Comparison of ENCODE assay signal across 8 cellular contexts in the genomic region with DNA sequence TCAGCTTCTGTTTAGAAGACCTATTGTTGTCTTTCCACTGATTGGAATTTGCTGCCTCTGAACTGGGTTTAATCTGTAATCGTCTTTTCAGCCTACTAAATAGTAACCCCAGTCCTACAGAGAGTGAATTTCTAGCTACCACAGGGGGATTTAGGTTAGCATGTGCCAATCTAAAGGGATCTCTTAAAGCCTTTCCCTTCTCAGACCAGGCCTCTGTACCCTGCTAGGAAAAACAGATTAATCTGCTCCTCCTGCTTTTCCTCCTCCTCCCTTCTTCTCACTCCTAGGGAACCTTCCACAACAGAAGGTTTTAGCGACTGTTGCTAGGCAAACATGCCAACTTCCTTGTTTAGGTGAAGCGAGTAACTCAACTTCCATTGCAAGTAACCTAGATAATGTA. TPM values are rescaled to one million over a fixed set of nuclear protein-coding genes. Genes with fewer than 3 reads are reported as not detected.
DNase-seq lines count a peak whose midpoint lies in the region; ATAC-seq and TF ChIP-seq lines count a peak whose summit lies in the region.

No MANE protein-coding gene starts in this region.

- no peak for TF ChIP-seq CTCF in ascending aorta (IDR thresholded peaks at IDR 0.05)

- H3K27ac ChIP-seq in ascending aorta, result peak overlapping the region; percentile 90 to 94
- peak overlapping the region; percentile 96 for H3K27ac ChIP-seq in stomach smooth muscle (ENCODE audit: low read length)

- H3K4me3 ChIP-seq in ascending aorta (peak overlapping the region in 1 of 2 donors; percentile 88), stomach smooth muscle (ENCODE audit: low read length in 2 of 2) (peak overlapping the region in 1 of 2 donors; percentile 23)

- peak overlapping the region; percentile 66 to 97 for H3K9ac ChIP-seq in stomach smooth muscle (ENCODE audit: low read length in 2 of 2)

- DNase-seq in ELR (ENCODE audit: low read depth), result peak; percentile 41
- DNase-seq in NCI-H2227 treated with DMSO at 0.1 percent for 48 hours (lab: John Stamatoyannopoulos, UW), result peak; percentile 80
- no peak for DNase-seq in ascending aorta (ENCODE audit: low spot score in 2 of 2)
- DNase-seq in inferior parietal cortex (ENCODE audit: extremely low spot score), result peak; percentile 39

- H3K27me3 ChIP-seq in ascending aorta (no peaks in the 10 kb centered on the region), stomach smooth muscle (ENCODE audit: control insufficient read depth in 1 of 2, insufficient read depth in 2 of 2, low read length in 2 of 2) (no peaks in the 10 kb centered on the region)

- H3K4me1 ChIP-seq in ascending aorta, result peaks cover 14 to 18% of the 10 kb centered on the region in 2 donors
- peaks cover 11% of the 10 kb centered on the region for H3K4me1 ChIP-seq in stomach smooth muscle (ENCODE audit: control insufficient read depth, insufficient read depth, low read length)

- ATAC-seq in HG03280 (IDR thresholded peaks at IDR 0.05; ENCODE audit: unreplicated experiment) (no peak), GM19467 (IDR thresholded peaks at IDR 0.05; ENCODE audit: unreplicated experiment) (no peak), GM18858 (IDR thresholded peaks at IDR 0.05; ENCODE audit: unreplicated experiment) (no peak)

- H3K9me3 ChIP-seq in ascending aorta (no peaks in the 10 kb centered on the region), stomach smooth muscle (ENCODE audit: control insufficient read depth in 2 of 2, low read length in 2 of 2) (no peaks in the 10 kb centered on the region)

- H3K36me3 ChIP-seq in ascending aorta (no peaks in the 10 kb centered on the region), stomach smooth muscle (ENCODE audit: control insufficient read depth in 2 of 2, insufficient read depth in 2 of 2, low read length in 2 of 2) (no peaks in the 10 kb centered on the region)

- intact Hi-C loops in ascending aorta (cut with DNase I), result loop anchor here (2.0 to 10.0 kb wide), 3 partner anchors 155 to 974 kb away; a partner anchor contains a TSS

RNA-seq across cellular contexts. Expression of a gene that starts 1.3 kb away (rescaled TPM):
- 5.1 TPM for total RNA-seq in ascending aorta

Comparison
In these comparisons a context has a peak if more than half of its experiments do, and no peak if none do; other contexts are left out.
1. DNase-seq: peak in ELR (single experiment), NCI-H2227 treated with DMSO at 0.1 percent for 48 hours (single experiment) and inferior parietal cortex (single experiment); none in ascending aorta (0 of 2).